Comparison of ENCODE assay signal across 17 cellular contexts in the genomic region with DNA sequence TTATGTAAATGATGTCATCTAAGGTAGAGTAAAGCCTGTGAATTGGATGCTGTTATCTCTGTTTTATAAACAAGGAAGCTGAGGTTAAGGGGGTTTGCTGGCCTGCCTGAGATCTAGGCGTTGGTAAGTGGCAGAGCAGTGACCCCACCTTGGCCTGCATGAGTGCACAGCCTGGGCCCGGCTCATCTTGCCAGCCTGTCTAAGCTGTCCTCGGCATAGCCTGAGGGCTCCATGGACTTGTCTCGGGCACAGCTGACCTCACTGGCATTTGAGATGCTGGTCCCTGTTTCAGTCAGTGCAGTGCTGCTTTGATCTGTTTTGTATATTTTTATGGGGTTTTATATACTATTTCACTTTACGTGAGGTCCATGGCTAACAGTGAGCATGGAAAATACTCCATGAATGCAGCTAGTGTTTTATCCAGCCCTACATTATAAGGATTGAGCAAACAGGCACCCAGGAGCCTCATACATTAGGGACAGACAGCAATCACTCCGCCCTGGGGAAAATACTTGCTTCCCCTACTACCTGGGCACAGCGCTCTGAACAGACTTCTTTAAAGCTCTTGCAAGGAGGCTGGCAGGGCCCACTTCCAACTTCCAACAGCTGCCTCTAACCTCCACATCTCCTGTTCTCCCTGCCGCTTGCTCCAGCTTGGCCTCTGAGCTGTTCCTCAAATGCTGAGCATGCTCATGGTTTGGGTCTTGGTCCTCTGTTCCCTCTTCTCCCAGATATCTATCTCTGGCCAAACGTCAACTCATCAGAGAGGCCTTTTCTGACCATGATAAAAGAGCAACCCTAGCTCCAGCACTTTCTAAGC.
"Had no signal": no experiment of that assay in that cellular context is flagged by ENCODE, and none has a peak within 500 bp of the region (broad histone marks: within the 10 kb centered on the region; RNA-seq: fewer than 3 reads in every experiment).

No MANE protein-coding gene starts in this region.

- H3K79me2 ChIP-seq: parathyroid adenoma had no signal

- DNase-seq: cerebellar nuclear complex; heart left ventricle; hippocampal formation; kidney glomerular epithelial cell; mucosa of descending colon; naive thymus-derived CD8-positive, alpha-beta T cell; nucleus accumbens; psoas muscle; sigmoid colon; stimulated activated CD4-positive, alpha-beta T cell treated with anti-CD3 and anti-CD28 coated beads, Interleukin-2, amount 100 ng/mL, for 24 hours; stimulated activated CD4-positive, alpha-beta T cell treated with anti-CD3 and anti-CD28 coated beads, Interleukin-4, amount 100 ng/mL, for 4 hours; stimulated activated naive B cell treated with anti-CD40 and anti-IgM and Interleukin-4, amounts not matched to agents 10 μg/mL and 1 μg/mL and 100 μg/mL, for 72 hours; stimulated activated naive CD8-positive, alpha-beta T cell treated with anti-CD3 and anti-CD28 coated beads, Interleukin-15, amount 100 ng/mL, for 72 hours; transverse colon had no signal

- H2AFZ ChIP-seq: parathyroid adenoma had no signal

- H3K9me3 ChIP-seq: heart left ventricle, mucosa of descending colon, psoas muscle, sigmoid colon, thoracic aorta, transverse colon had no signal

- H3K4me3 ChIP-seq: heart left ventricle, mucosa of descending colon, psoas muscle, sigmoid colon, skin epidermis, thoracic aorta, transverse colon had no signal

- H3K27me3 ChIP-seq: transverse colon had no signal

- H3K36me3 ChIP-seq: heart left ventricle, sigmoid colon, thoracic aorta, transverse colon had no signal

- H3K4me1 ChIP-seq: heart left ventricle, parathyroid adenoma, psoas muscle, sigmoid colon, transverse colon had no signal

- H3K27ac ChIP-seq: heart left ventricle, parathyroid adenoma, psoas muscle, sigmoid colon, skin epidermis, thoracic aorta, transverse colon had no signal
